Comparison of ENCODE assay signal across 32 cellular contexts in the genomic region with DNA sequence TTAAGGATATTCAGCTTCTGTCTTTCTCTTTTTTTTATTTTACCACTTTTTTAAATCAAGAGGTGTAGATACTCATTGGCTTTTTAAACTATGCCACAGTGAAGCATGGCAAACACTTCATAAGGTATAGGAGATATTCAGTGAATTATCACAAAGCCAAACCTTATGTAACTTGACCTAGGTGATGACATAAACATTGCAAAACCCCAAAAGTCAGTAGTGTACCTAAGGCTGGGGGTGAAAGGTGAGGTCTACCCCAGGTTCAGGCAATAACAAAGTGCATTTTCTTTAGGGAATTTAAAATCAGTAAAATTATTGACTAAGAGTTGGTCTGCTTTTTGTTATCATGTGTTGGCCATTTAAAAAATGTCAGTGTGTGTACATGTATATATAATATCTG.
"Had no signal": no experiment of that assay in that cellular context is flagged by ENCODE, and none has a peak within 500 bp of the region (broad histone marks: within the 10 kb centered on the region; RNA-seq: fewer than 3 reads in every experiment).

No MANE protein-coding gene starts in this region.

- H3K27ac ChIP-seq: ascending aorta, coronary artery, WERI-Rb-1 had no signal

- H3K27ac Mint-ChIP-seq: activated B cell treated with CpG ODN at 0.5 μM for 24 hours; activated CD4-positive, alpha-beta memory T cell treated with anti-CD3 and anti-CD28 coated beads for 36 hours; activated CD8-positive, alpha-beta T cell treated with anti-CD3 and anti-CD28 coated beads, Interleukin-2, amount 10 ng/mL, durations not matched to agents 7 days and 5 days; activated naive CD4-positive, alpha-beta T cell treated with anti-CD3 and anti-CD28 coated beads, Interleukin-2, amount 10 ng/mL, durations not matched to agents 7 days and 5 days; activated naive CD4-positive, alpha-beta T cell treated with anti-CD3 and anti-CD28 coated beads, Interleukin-2, amount 50 U/mL, for 72 hours; activated naive CD8-positive, alpha-beta T cell treated with anti-CD3 and anti-CD28 coated beads, Interleukin-2, amount 10 ng/mL, durations not matched to agents 7 days and 5 days; activated T-cell treated with anti-CD3 and anti-CD28 coated beads, Interleukin-2, amount 50 U/mL, for 24 hours; activated T-cell treated with anti-CD3 and anti-CD28 coated beads, Interleukin-2, amount 50 U/mL, for 72 hours; brain; dendritic cell treated with granulocyte-macrophage colony-stimulating factor and Interleukin-4, amounts not matched to agents 40 ng/mL and 50 ng/mL, for 4 days; endodermal cell; T-helper 17 cell; T-helper 2 cell treated with Interferon-gamma antibody and Interleukin-4, amounts not matched to agents 5 μg/mL and 100 μg/mL, for 36 hours had no signal

- ATAC-seq: activated CD4-positive, CD25-positive, alpha-beta regulatory T cell treated with anti-CD3 and anti-CD28 coated beads, Interleukin-2, amount 50 U/mL, for 24 hours; activated CD8-positive, alpha-beta T cell treated with anti-CD3 and anti-CD28 coated beads, Interleukin-2, amount 10 ng/mL, durations not matched to agents 7 days and 5 days; activated naive CD4-positive, alpha-beta T cell treated with anti-CD3 and anti-CD28 coated beads, Interleukin-2, amount 50 U/mL, for 72 hours; activated T-cell treated with anti-CD3 and anti-CD28 coated beads, Interleukin-2, amount 50 U/mL, for 72 hours; esophagus mucosa; T-helper 17 cell had no signal

- H3K27me3 ChIP-seq: ascending aorta had no signal

- H3K4me3 Mint-ChIP-seq: activated B cell treated with CpG ODN at 0.5 μM for 24 hours; activated CD4-positive, alpha-beta memory T cell treated with anti-CD3 and anti-CD28 coated beads for 36 hours; activated CD8-positive, alpha-beta T cell treated with anti-CD3 and anti-CD28 coated beads, Interleukin-2, amount 10 ng/mL, durations not matched to agents 7 days and 5 days; activated naive CD4-positive, alpha-beta T cell treated with anti-CD3 and anti-CD28 coated beads, Interleukin-2, amount 10 ng/mL, durations not matched to agents 7 days and 5 days; activated naive CD8-positive, alpha-beta T cell treated with anti-CD3 and anti-CD28 coated beads, Interleukin-2, amount 10 ng/mL, durations not matched to agents 7 days and 5 days; activated T-cell treated with anti-CD3 and anti-CD28 coated beads, Interleukin-2, amount 50 U/mL, for 24 hours; activated T-cell treated with anti-CD3 and anti-CD28 coated beads, Interleukin-2, amount 50 U/mL, for 72 hours; brain; central memory CD8-positive, alpha-beta T cell; dendritic cell treated with granulocyte-macrophage colony-stimulating factor and Interleukin-4, amounts not matched to agents 40 ng/mL and 50 ng/mL, for 4 days; endodermal cell; T-helper 17 cell; T-helper 2 cell treated with Interferon-gamma antibody and Interleukin-4, amounts not matched to agents 5 μg/mL and 100 μg/mL, for 36 hours had no signal

- H3K4me1 Mint-ChIP-seq: activated B cell treated with CpG ODN at 0.5 μM for 24 hours; activated naive CD4-positive, alpha-beta T cell treated with anti-CD3 and anti-CD28 coated beads, Interleukin-2, amount 10 ng/mL, durations not matched to agents 7 days and 5 days; activated naive CD8-positive, alpha-beta T cell treated with anti-CD3 and anti-CD28 coated beads, Interleukin-2, amount 10 ng/mL, durations not matched to agents 7 days and 5 days had no signal

- H3K9me3 Mint-ChIP-seq: activated B cell treated with CpG ODN at 0.5 μM for 24 hours; activated CD4-positive, alpha-beta memory T cell treated with anti-CD3 and anti-CD28 coated beads for 36 hours; activated naive CD4-positive, alpha-beta T cell treated with anti-CD3 and anti-CD28 coated beads, Interleukin-2, amount 10 ng/mL, durations not matched to agents 7 days and 5 days; activated naive CD4-positive, alpha-beta T cell treated with anti-CD3 and anti-CD28 coated beads, Interleukin-2, amount 50 U/mL, for 72 hours; activated naive CD8-positive, alpha-beta T cell treated with anti-CD3 and anti-CD28 coated beads, Interleukin-2, amount 10 ng/mL, durations not matched to agents 7 days and 5 days; activated T-cell treated with anti-CD3 and anti-CD28 coated beads, Interleukin-2, amount 50 U/mL, for 24 hours; activated T-cell treated with anti-CD3 and anti-CD28 coated beads, Interleukin-2, amount 50 U/mL, for 72 hours; central memory CD8-positive, alpha-beta T cell; dendritic cell treated with granulocyte-macrophage colony-stimulating factor and Interleukin-4, amounts not matched to agents 40 ng/mL and 50 ng/mL, for 4 days; T-helper 2 cell treated with Interferon-gamma antibody and Interleukin-4, amounts not matched to agents 5 μg/mL and 100 μg/mL, for 36 hours had no signal

- FAIRE-seq: bronchial epithelial cell, frontal cortex had no signal

- DNase-seq: activated B cell treated with CpG ODN at 0.5 μM for 24 hours; activated CD4-positive, alpha-beta memory T cell treated with anti-CD3 and anti-CD28 coated beads for 36 hours; activated CD4-positive, alpha-beta T cell treated with anti-CD3 and anti-CD28 coated beads for 48 hours; activated CD4-positive, alpha-beta T cell treated with anti-CD3 and anti-CD28 coated beads, Interleukin-2, amount 50 U/mL, for 1 hour; activated CD8-positive, alpha-beta memory T cell treated with anti-CD3 and anti-CD28 coated beads, Interleukin-2, amount 50 U/mL, for 48 hours; activated CD8-positive, alpha-beta T cell treated with anti-CD3 and anti-CD28 coated beads, Interleukin-2, amount 10 ng/mL, durations not matched to agents 7 days and 5 days; activated gamma-delta T cell; activated naive CD4-positive, alpha-beta T cell; activated naive CD4-positive, alpha-beta T cell treated with anti-CD3 and anti-CD28 coated beads, Interleukin-2, amount 10 ng/mL, durations not matched to agents 7 days and 5 days; activated naive CD8-positive, alpha-beta T cell treated with anti-CD3 and anti-CD28 coated beads, Interleukin-2, amount 10 ng/mL, durations not matched to agents 7 days and 5 days; activated T-cell treated with anti-CD3 and anti-CD28 coated beads for 4 hours; activated T-cell treated with anti-CD3 and anti-CD28 coated beads, Interleukin-2, amount 50 U/mL, for 24 hours; activated T-cell treated with anti-CD3 and anti-CD28 coated beads, Interleukin-2, amount 50 U/mL, for 72 hours; dorsolateral prefrontal cortex; effector memory CD4-positive, alpha-beta T cell; endodermal cell; head of caudate nucleus; T-helper 1 cell; T-helper 17 cell; T1000; WERI-Rb-1 had no signal

- H3K9me3 ChIP-seq: ascending aorta had no signal

- H3K4me3 ChIP-seq: ascending aorta, coronary artery, dorsolateral prefrontal cortex had no signal

- H3K36me3 ChIP-seq: ascending aorta had no signal

- H3K36me3 Mint-ChIP-seq: activated CD4-positive, alpha-beta memory T cell treated with anti-CD3 and anti-CD28 coated beads for 36 hours; activated naive CD4-positive, alpha-beta T cell treated with anti-CD3 and anti-CD28 coated beads, Interleukin-2, amount 10 ng/mL, durations not matched to agents 7 days and 5 days; activated naive CD4-positive, alpha-beta T cell treated with anti-CD3 and anti-CD28 coated beads, Interleukin-2, amount 50 U/mL, for 72 hours; activated naive CD8-positive, alpha-beta T cell treated with anti-CD3 and anti-CD28 coated beads, Interleukin-2, amount 10 ng/mL, durations not matched to agents 7 days and 5 days had no signal

- H3K27me3 Mint-ChIP-seq: activated B cell treated with CpG ODN at 0.5 μM for 24 hours; activated CD4-positive, alpha-beta memory T cell treated with anti-CD3 and anti-CD28 coated beads for 36 hours; activated naive CD4-positive, alpha-beta T cell treated with anti-CD3 and anti-CD28 coated beads, Interleukin-2, amount 10 ng/mL, durations not matched to agents 7 days and 5 days; activated naive CD8-positive, alpha-beta T cell treated with anti-CD3 and anti-CD28 coated beads, Interleukin-2, amount 10 ng/mL, durations not matched to agents 7 days and 5 days; brain; central memory CD8-positive, alpha-beta T cell; dendritic cell treated with granulocyte-macrophage colony-stimulating factor and Interleukin-4, amounts not matched to agents 40 ng/mL and 50 ng/mL, for 4 days; T-helper 17 cell had no signal

- H3K4me1 ChIP-seq: ascending aorta had no signal
